ENCODE assay signal across 11 cellular contexts in the genomic region with DNA sequence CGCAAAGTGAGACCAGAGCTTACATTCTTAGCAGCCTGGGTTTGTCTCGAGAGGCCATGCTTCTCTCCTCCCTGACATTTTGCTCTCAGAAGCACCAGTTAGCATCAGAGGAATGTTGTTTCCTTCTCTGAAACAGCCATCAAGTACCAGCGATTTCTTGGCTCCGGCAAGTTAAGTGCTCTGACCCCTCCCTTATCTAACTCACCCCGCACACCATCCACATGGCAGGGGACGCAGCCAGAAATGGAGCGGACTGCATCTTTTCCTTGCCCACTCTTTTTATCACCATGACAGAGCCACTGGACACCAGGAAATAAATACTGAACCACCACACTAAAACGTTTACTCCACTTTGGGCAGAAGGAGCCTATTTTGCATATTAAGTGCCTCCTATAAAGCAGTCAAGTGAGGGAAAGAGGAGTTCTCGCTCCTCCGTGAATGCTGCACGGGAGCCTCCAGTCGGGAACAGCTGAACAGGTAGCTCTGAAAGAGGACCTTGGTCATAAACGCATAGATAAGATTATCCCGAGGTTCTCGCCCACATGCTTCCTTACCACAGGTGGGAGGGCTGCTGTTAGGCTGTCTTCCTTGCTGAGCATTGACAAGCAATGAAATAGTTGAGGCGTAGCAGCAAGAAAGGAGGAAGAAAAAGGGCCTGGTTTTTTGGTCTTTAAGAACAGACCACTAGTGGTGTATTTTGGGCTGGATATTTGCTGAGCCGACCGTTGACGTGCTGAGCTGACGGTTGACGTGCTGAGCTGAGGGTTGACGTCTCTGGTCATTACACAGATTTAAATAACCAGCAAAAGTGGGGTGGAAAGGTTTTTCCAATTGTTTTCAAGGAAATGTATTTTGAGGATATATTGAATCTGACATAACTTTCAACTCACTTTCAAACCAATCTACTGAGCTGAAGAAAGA.
A peak's percentile ranks its signal among the peaks of the same experiment; 100 is the strongest.
DNase-seq lines count a peak whose midpoint lies in the region; ATAC-seq and TF ChIP-seq lines count a peak whose summit lies in the region.
"Had no signal": no experiment of that assay in that cellular context is flagged by ENCODE, and none has a peak within 500 bp of the region (broad histone marks: within the 10 kb centered on the region; RNA-seq: fewer than 3 reads in every experiment).

No MANE protein-coding gene starts in this region.

- no peak overlapping the region for H3K4me3 ChIP-seq in iPS-20b (ENCODE audit: low read length)
- H3K4me3 ChIP-seq in sigmoid colon, result peak overlapping the region in 3 of 4 donors; percentile 52 to 55 (median 54)

- TF ChIP-seq EP300 in sigmoid colon (IDR thresholded peaks at IDR 0.05), result no peak

- intact Hi-C loops in sigmoid colon (cut with DNase I), result loop anchor here (5.0 kb wide), 3 partner anchors 151 to 721 kb away; no protein-coding TSS in a partner anchor

- peaks cover 55% of the 10 kb centered on the region for H3K27me3 Mint-ChIP-seq in brain

- H3K36me3 Mint-ChIP-seq in brain, result peaks cover 2% of the 10 kb centered on the region

- no peaks in the 10 kb centered on the region for H3K9me3 ChIP-seq in ES-I3 (ENCODE audit: control insufficient read depth, insufficient read depth, low read length)
- no peaks in the 10 kb centered on the region for H3K9me3 ChIP-seq in iPS-20b (ENCODE audit: insufficient read depth, low read depth, low read length)
- no peaks in the 10 kb centered on the region for H3K9me3 ChIP-seq in sigmoid colon

- peak overlapping the region; percentile 61; the same call in 1 of the 2 replicates for H3K9ac ChIP-seq in ES-I3 (ENCODE audit: low read depth, low read length)
- H3K9ac ChIP-seq in iPS-20b (ENCODE audit: low read depth, low read length), result peak overlapping the region; percentile 84; the same call in 1 of the 2 replicates

- DNase-seq in sigmoid colon (no peak), NCI-H2029 (lab: John Stamatoyannopoulos, UW) (no peak)
- DNase-seq: activated T-cell treated with anti-CD3 and anti-CD28 coated beads, Interleukin-2, amount 50 U/mL, for 48 hours; NCI-H2081 treated with DMSO at 0.1 percent for 48 hours; T-helper 1 cell had no signal

- no peak overlapping the region for H3K27ac ChIP-seq in iPS-20b (ENCODE audit: low read length)
- peak overlapping the region; percentile 90 to 97 (median 92) for H3K27ac ChIP-seq in sigmoid colon

- peaks cover 0 to 2% (median 0%) of the 10 kb centered on the region in 5 experiments for H3K9me3 Mint-ChIP-seq in brain

- H3K4me1 ChIP-seq in ES-I3 (ENCODE audit: insufficient read depth, low read length) (no peaks in the 10 kb centered on the region), iPS-20b (ENCODE audit: insufficient read depth, low read length) (peaks cover 18% of the 10 kb centered on the region; the same call in 1 of the 2 replicates), sigmoid colon (peaks cover 0 to 38% (median 27%) of the 10 kb centered on the region in 4 donors)

- TF ChIP-seq CTCF in brain (conservative IDR thresholded peaks at IDR 0.05) (no peak), sigmoid colon (IDR thresholded peaks at IDR 0.05) (no peak)

- no peak for TF ChIP-seq POLR2A in sigmoid colon (IDR thresholded peaks at IDR 0.05)

- H3K27ac Mint-ChIP-seq in brain, result peak overlapping the region in 3 of 5 experiments; percentile 94 to 99 (median 97)

- no peaks in the 10 kb centered on the region for H3K36me3 ChIP-seq in ES-I3 (ENCODE audit: insufficient read depth, low read length)
- peaks cover 28% of the 10 kb centered on the region for H3K36me3 ChIP-seq in iPS-20b (ENCODE audit: insufficient read depth, low read depth, low read length)
- H3K36me3 ChIP-seq in sigmoid colon, result peaks cover 0 to 36% (median 10%) of the 10 kb centered on the region in 4 donors

- H3K27me3 ChIP-seq in iPS-20b (ENCODE audit: insufficient read depth, low read length), result peaks cover 15% of the 10 kb centered on the region
- no peaks in the 10 kb centered on the region for H3K27me3 ChIP-seq in sigmoid colon

- no peak for ATAC-seq in GM18907 (IDR thresholded peaks at IDR 0.05; ENCODE audit: unreplicated experiment)
- no peak for ATAC-seq in HG02885 (IDR thresholded peaks at IDR 0.05; ENCODE audit: poor library complexity, unreplicated experiment)
- ATAC-seq in GM19455 (IDR thresholded peaks at IDR 0.05; ENCODE audit: unreplicated experiment), result no peak

- H3K4me1 Mint-ChIP-seq in brain, result peaks cover 42% of the 10 kb centered on the region

- peak overlapping the region in 2 of 5 experiments; percentile 81 to 89 for H3K4me3 Mint-ChIP-seq in brain

- WGBS in sigmoid colon, 2 donors, result 69 to 81% methylated on average over 22 of the region's 22 CpGs
